ENCODE assay signal across 8 cellular contexts in the genomic region with DNA sequence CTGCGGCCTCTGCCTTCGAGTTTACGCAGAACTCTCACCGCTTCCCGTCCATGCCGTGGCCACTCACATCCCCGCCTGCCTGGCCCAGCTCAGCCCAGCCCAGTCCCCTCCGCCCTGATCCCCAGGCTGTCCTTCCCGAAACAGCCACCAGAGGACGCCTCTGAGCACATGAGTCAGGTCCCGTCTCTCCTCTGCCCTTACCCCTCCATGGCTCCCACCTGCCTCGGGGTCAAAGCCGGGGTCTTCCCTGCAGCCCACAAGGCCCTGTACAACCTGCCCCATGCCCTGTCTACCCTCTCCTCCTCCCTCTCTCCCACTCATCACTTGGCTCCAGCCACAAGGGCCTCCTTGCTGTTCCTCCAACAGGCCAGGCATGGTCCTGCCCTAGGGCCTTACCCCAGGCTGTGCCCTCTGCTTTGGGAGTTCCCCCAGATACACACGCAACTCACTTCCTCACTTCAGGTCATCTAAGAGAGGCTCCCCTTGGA. TPM values are rescaled to one million over a fixed set of nuclear protein-coding genes. Genes with fewer than 3 reads are reported as not detected.
DNase-seq lines count a peak whose midpoint lies in the region; ATAC-seq, FAIRE-seq and TF ChIP-seq lines count a peak whose summit lies in the region.

No MANE protein-coding gene starts in this region.

- TF ChIP-seq RAD21 in A549 (conservative IDR thresholded peaks at IDR 0.05 in 1 of 2, IDR thresholded peaks at IDR 0.05 in 1 of 2) (peak; percentile 27 to 48; a peak in 4 of 5 replicates), K562 (CRISPR knock-in tag; conservative IDR thresholded peaks at IDR 0.05 in 1 of 2, IDR thresholded peaks at IDR 0.05 in 1 of 2) (peak; percentile 31 to 69; a peak in 3 of 4 replicates)

- H3K9ac ChIP-seq in GM23248 (no peak overlapping the region), K562 (ENCODE audit: insufficient read depth in 1 of 2, low read depth in 2 of 2, low read length in 2 of 2) (peak overlapping the region in 1 of 2 experiments; percentile 65; a peak in 2 of 4 replicates)

- H3K79me2 ChIP-seq in GM23248 (ENCODE audit: insufficient read depth), result no peaks in the 10 kb centered on the region
- H3K79me2 ChIP-seq in K562 (ENCODE audit: control insufficient read depth, insufficient read depth, low read length), result no peaks in the 10 kb centered on the region

- no peaks in the 10 kb centered on the region for H3K9me3 ChIP-seq in A549
- H3K9me3 ChIP-seq in GM23248 (ENCODE audit: low read depth), result no peaks in the 10 kb centered on the region
- no peaks in the 10 kb centered on the region for H3K9me3 ChIP-seq in K562 (replicated peaks; ENCODE audit: control insufficient read depth, insufficient read depth, low read depth, low read length)

- no TSS peak for BruUV-seq in K562 (replicated peaks; lab: Mats Ljungman, UMichigan)

- H3K4me3 ChIP-seq in A549 (no peak overlapping the region), GM23248 (no peak overlapping the region), K562 (no peak overlapping the region)

- H3K27ac ChIP-seq in A549 (peak overlapping the region in 1 of 2 experiments; percentile 58; a peak in 2 of 6 replicates), GM23248 (no peak overlapping the region), K562 (ENCODE audit: extremely low read depth, low read depth, low read length) (no peak overlapping the region)

- H3K36me3 ChIP-seq in GM23248 (ENCODE audit: low read depth) (no peaks in the 10 kb centered on the region), K562 (ENCODE audit: control insufficient read depth, insufficient read depth, low read length) (no peaks in the 10 kb centered on the region)

- TF ChIP-seq CTCF in A549 (IDR thresholded peaks at IDR 0.05) (peak; percentile 58), K562 (IDR thresholded peaks at IDR 0.05 in 2 of 3, conservative IDR thresholded peaks at IDR 0.05 in 1 of 3; ENCODE audit: insufficient read depth in 2 of 3, low read depth in 1 of 3, low read length in 3 of 3) (peak; percentile 92 to 99 (median 92))

- H3K4me1 ChIP-seq in A549, result peaks cover 8% of the 10 kb centered on the region; the same call in 2 of the 3 replicates
- H3K4me1 ChIP-seq in GM23248 (ENCODE audit: insufficient read depth), result no peaks in the 10 kb centered on the region
- peaks cover 0 to 22% of the 10 kb centered on the region in 2 experiments; a peak in 2 of 5 replicates for H3K4me1 ChIP-seq in K562 (replicated peaks in 1 of 2; ENCODE audit: control insufficient read depth in 2 of 2, insufficient read depth in 2 of 2, low read length in 2 of 2)

- TF ChIP-seq EP300 in A549 (IDR thresholded peaks at IDR 0.05) (no peak), K562 (IDR thresholded peaks at IDR 0.05; ENCODE audit: low read length) (no peak)

- H3K4me2 ChIP-seq in A549 (no peak overlapping the region), GM23248 (ENCODE audit: unreplicated experiment) (no peak overlapping the region), K562 (ENCODE audit: insufficient read depth, low read length) (peak overlapping the region; percentile 1; the same call in 1 of the 2 replicates)

- POLR2A ChIA-PET in A549 (lab: Yijun Ruan, JAX) (interaction anchor here (0.9 kb wide), 1 partner anchor 9 kb away, joined by 4 read pairs; a partner anchor contains a TSS), K562 (lab: Yijun Ruan, JAX) (interaction anchor here (0.7 to 2.0 kb wide), 4 partner anchors 11 to 366 kb away, joined by 3 to 6 read pairs (median 4); no protein-coding TSS in a partner anchor)

- FAIRE-seq in A549 (lab: Jason Lieb, UNC) (no peak), K562 (lab: Jason Lieb, UNC) (peak; percentile 56)

- peak in 1 of 2 experiments; percentile 80 for DNase-seq in A549 (ENCODE audit: low read depth in 1 of 2, low spot score in 1 of 2)
- DNase-seq in GM23248, result peak; percentile 41
- DNase-seq in T1000 (lab: John Stamatoyannopoulos, UW), result peak; percentile 15
- peak; percentile 79 to 87 (median 86) for DNase-seq in K562 (ENCODE audit: extremely low read depth in 1 of 4, low spot score in 3 of 4)
- peak; percentile 31 for DNase-seq in kidney tubule cell (ENCODE audit: low spot score)
- DNase-seq in stimulated activated CD4-positive, alpha-beta T cell treated with anti-CD3 and anti-CD28 coated beads, TNF-alpha, amount 100 ng/mL, for 48 hours (ENCODE audit: low read depth in 3 of 3), result peak; percentile 46 to 62 (median 47)

- peaks cover 2% of the 10 kb centered on the region for H3K9me1 ChIP-seq in K562 (ENCODE audit: control insufficient read depth, insufficient read depth, low read length)

- H3F3A ChIP-seq in GM23248 (ENCODE audit: insufficient read depth), result no peaks in the 10 kb centered on the region

- H3K27me3 ChIP-seq in GM23248 (replicated peaks; ENCODE audit: insufficient read depth) (no peaks in the 10 kb centered on the region; the same call in 1 of the 2 replicates), K562 (ENCODE audit: control insufficient read depth in 2 of 2, insufficient read depth in 2 of 2, low read length in 2 of 2) (no peaks in the 10 kb centered on the region)

- no peaks in the 10 kb centered on the region for H3K9me2 ChIP-seq in GM23248 (ENCODE audit: insufficient read depth)

- CTCF ChIA-PET in A549 (lab: Yijun Ruan, JAX), result interaction anchor here (0.7 to 11.8 kb wide), 20 partner anchors 9 to 92 kb away, joined by 3 to 118 read pairs (median 6); a partner anchor contains a TSS
- CTCF ChIA-PET in K562 (lab: Yijun Ruan, JAX; ENCODE audit: low intra/inter-chr PET ratio), result no interaction called here

- H2AFZ ChIP-seq in GM23248 (no peak overlapping the region), K562 (ENCODE audit: low read depth, low read length) (peak overlapping the region; percentile 25; the same call in 1 of the 2 replicates)

- no peak for TF ChIP-seq POLR2A in A549 (IDR thresholded peaks at IDR 0.05; ENCODE audit: low read length)
- TF ChIP-seq POLR2A in K562 (conservative IDR thresholded peaks at IDR 0.05), result no peak

- peak; percentile 85 to 91 for ATAC-seq in A549
- ATAC-seq in K562, result peak; percentile 95
- ATAC-seq in GM19467 (IDR thresholded peaks at IDR 0.05; ENCODE audit: unreplicated experiment), result no peak
- ATAC-seq in GM18867 (IDR thresholded peaks at IDR 0.05; ENCODE audit: unreplicated experiment), result no peak

- intact Hi-C loops in K562 (cut with micrococcal nuclease), result no loop called here

- in situ Hi-C loops in GM23248 (cut with MboI), result no loop called here
- in situ Hi-C loops in K562 (cut with MboI), result no loop called here

- WGBS in A549 (ENCODE audit: missing lambda C conversion rate), result 39% methylated on average over 6 of the region's 14 CpGs
- 46 to 48% methylated on average over 9 to 14 of the region's 14 CpGs for WGBS in GM23248 (ENCODE audit: low coverage in 1 of 2, low lambda C conversion rate in 2 of 2, missing lambda C conversion rate in 2 of 2), 2 experiments
- WGBS in K562 (ENCODE audit: insufficient coverage, low coverage, missing lambda C conversion rate), result 7% methylated on average over 14 of the region's 14 CpGs

- H4K20me1 ChIP-seq in GM23248 (ENCODE audit: insufficient read depth) (no peaks in the 10 kb centered on the region), K562 (replicated peaks; ENCODE audit: control insufficient read depth, insufficient read depth, low read length) (no peaks in the 10 kb centered on the region; the same call in 1 of the 2 replicates)

RNA-seq across cellular contexts. Expression of a gene that starts 8.1 kb away (rescaled TPM):
- 5.4 and 5.7 TPM in 2 replicates for polyA plus RNA-seq in A549 (2011; rRNA removed)
- 8.7 and 11.2 TPM in 2 replicates for polyA plus RNA-seq in A549 (2012; cell fraction: cytosol; rRNA removed)
- 10.1 and 12.4 TPM in 2 replicates for polyA plus RNA-seq in A549 (2012; cell fraction: nucleus; rRNA removed)
- polyA plus RNA-seq in A549 (2017; fragmentation: RNase III; extraction: RNeasy Plus Mini Kit Qiagen cat#74134 plus additional on column Dnase treatment), result 8.0 to 9.0 TPM (median 9.0 TPM) in 3 replicates
- 16.0 and 17.2 TPM in 2 replicates for polyA minus RNA-seq in A549 (2011; rRNA and poly(A)+ RNA removed)
- not detected in 2 replicates for total RNA-seq in GM23248 (2014; rRNA removed; shearing (Covaris generic))
- polyA plus RNA-seq in GM23248 (2016; fragmentation: Nextera tagmentation; extraction: Ambion mirVana), result 0.19 TPM in 1 of 2 replicates, not detected in the other
- total RNA-seq in K562 (2011; cell fraction: chromatin; rRNA removed; ENCODE audit: low replicate concordance), result 3.4 and 12.9 TPM in 2 replicates
- total RNA-seq in K562 (2011; cell fraction: nucleolus; rRNA removed), result 12.9 and 13.2 TPM in 2 replicates
- 9.3 and 10.5 TPM in 2 replicates for total RNA-seq in K562 (2011; cell fraction: nucleoplasm; rRNA removed)
- total RNA-seq in K562 (2014; rRNA removed), result 2.5 and 2.7 TPM in 2 replicates
- total RNA-seq in K562 (2014; rRNA removed; fragmentation: Illumina TruSeq; extraction: Trizol), result 0.57 and 0.65 TPM in 2 replicates
- 0.83 and 1.1 TPM in 2 replicates for total RNA-seq in K562 (2015; rRNA removed; fragmentation: Illumina TruSeq; extraction: Trizol)
- total RNA-seq in K562 (2021), result 3.7 and 4.6 TPM in 2 replicates
- polyA plus RNA-seq in K562 (2011; rRNA removed), result 2.6 and 4.9 TPM in 2 replicates
- 6.8 and 8.8 TPM in 2 replicates for polyA plus RNA-seq in K562 (2011; cell fraction: cytosol; rRNA removed)
- 7.2 and 8.1 TPM in 2 replicates for polyA plus RNA-seq in K562 (2011; cell fraction: nucleus; rRNA removed)
- 1.3 and 1.6 TPM in 2 replicates for polyA plus RNA-seq in K562 (2012)
- 1.4 and 2.7 TPM in 2 replicates for polyA plus RNA-seq in K562 (2014; fragmentation: Illumina TruSeq; extraction: Trizol)
- not detected for polyA plus RNA-seq in K562 (2014; fragmentation: Nextera tagmentation; extraction: Ambion mirVana)
- polyA plus RNA-seq in K562 (2014; rRNA removed), result 1.7 and 3.8 TPM in 2 replicates
- 5.1 and 7.6 TPM in 2 replicates for polyA minus RNA-seq in K562 (2011; rRNA and poly(A)+ RNA removed)
- 9.4 and 13.2 TPM in 2 replicates for polyA minus RNA-seq in K562 (2011; cell fraction: cytosol; rRNA and poly(A)+ RNA removed)
- polyA minus RNA-seq in K562 (2011; cell fraction: nucleus; rRNA and poly(A)+ RNA removed), result 4.4 and 7.0 TPM in 2 replicates

RNA-seq across cellular contexts. Expression of a gene that starts 27.8 kb away (rescaled TPM):
- 0.18 and 0.21 TPM in 2 replicates for polyA plus RNA-seq in A549 (2011; rRNA removed)
- 0.03 and 0.05 TPM in 2 replicates for polyA plus RNA-seq in A549 (2012; cell fraction: cytosol; rRNA removed)
- 0.05 and 0.09 TPM in 2 replicates for polyA plus RNA-seq in A549 (2012; cell fraction: nucleus; rRNA removed)
- polyA plus RNA-seq in A549 (2017; fragmentation: RNase III; extraction: RNeasy Plus Mini Kit Qiagen cat#74134 plus additional on column Dnase treatment), result 0.03 to 0.04 TPM in 2 of 3 replicates, not detected in the other
- polyA minus RNA-seq in A549 (2011; rRNA and poly(A)+ RNA removed), result 0.08 and 0.19 TPM in 2 replicates
- not detected in 2 replicates for total RNA-seq in GM23248 (2014; rRNA removed; shearing (Covaris generic))
- polyA plus RNA-seq in GM23248 (2016; fragmentation: Nextera tagmentation; extraction: Ambion mirVana), result not detected in 2 replicates
- 5.0 and 14.6 TPM in 2 replicates for total RNA-seq in K562 (2011; cell fraction: chromatin; rRNA removed; ENCODE audit: low replicate concordance)
- total RNA-seq in K562 (2011; cell fraction: nucleolus; rRNA removed), result 18.2 and 23.3 TPM in 2 replicates
- 12.4 and 14.4 TPM in 2 replicates for total RNA-seq in K562 (2011; cell fraction: nucleoplasm; rRNA removed)
- 8.4 and 10.6 TPM in 2 replicates for total RNA-seq in K562 (2014; rRNA removed)
- total RNA-seq in K562 (2014; rRNA removed; fragmentation: Illumina TruSeq; extraction: Trizol), result 3.8 and 4.6 TPM in 2 replicates
- total RNA-seq in K562 (2015; rRNA removed; fragmentation: Illumina TruSeq; extraction: Trizol), result 9.4 and 9.5 TPM in 2 replicates
- 11.5 and 11.7 TPM in 2 replicates for total RNA-seq in K562 (2021)
- 10.9 and 11.9 TPM in 2 replicates for polyA plus RNA-seq in K562 (2011; rRNA removed)
- polyA plus RNA-seq in K562 (2011; cell fraction: cytosol; rRNA removed), result 15.4 and 23.9 TPM in 2 replicates
- 2.7 and 3.4 TPM in 2 replicates for polyA plus RNA-seq in K562 (2011; cell fraction: nucleus; rRNA removed)
- polyA plus RNA-seq in K562 (2012), result 9.0 and 20.7 TPM in 2 replicates
- 8.7 and 12.6 TPM in 2 replicates for polyA plus RNA-seq in K562 (2014; fragmentation: Illumina TruSeq; extraction: Trizol)
- polyA plus RNA-seq in K562 (2014; fragmentation: Nextera tagmentation; extraction: Ambion mirVana), result 1 to 10 TPM; 1.5 to 5.1 TPM
- polyA plus RNA-seq in K562 (2014; rRNA removed), result 11.9 and 12.3 TPM in 2 replicates
- polyA minus RNA-seq in K562 (2011; rRNA and poly(A)+ RNA removed), result 3.2 and 3.6 TPM in 2 replicates
- 6.2 and 7.6 TPM in 2 replicates for polyA minus RNA-seq in K562 (2011; cell fraction: cytosol; rRNA and poly(A)+ RNA removed)
- 1.2 and 2.6 TPM in 2 replicates for polyA minus RNA-seq in K562 (2011; cell fraction: nucleus; rRNA and poly(A)+ RNA removed)

RNA-seq across cellular contexts. Expression of a gene that starts 32.6 kb away (rescaled TPM):
- 0.04 and 0.25 TPM in 2 replicates for polyA plus RNA-seq in A549 (2011; rRNA removed)
- 0.04 and 0.05 TPM in 2 replicates for polyA plus RNA-seq in A549 (2012; cell fraction: cytosol; rRNA removed)
- polyA plus RNA-seq in A549 (2012; cell fraction: nucleus; rRNA removed), result 0.31 and 0.49 TPM in 2 replicates
- polyA plus RNA-seq in A549 (2017; fragmentation: RNase III; extraction: RNeasy Plus Mini Kit Qiagen cat#74134 plus additional on column Dnase treatment), result 0.08 to 0.11 TPM in 2 of 3 replicates, not detected in the other
- polyA minus RNA-seq in A549 (2011; rRNA and poly(A)+ RNA removed), result not detected in 2 replicates
- not detected in 2 replicates for total RNA-seq in GM23248 (2014; rRNA removed; shearing (Covaris generic))
- not detected in 2 replicates for polyA plus RNA-seq in GM23248 (2016; fragmentation: Nextera tagmentation; extraction: Ambion mirVana)
- total RNA-seq in K562 (2011; cell fraction: chromatin; rRNA removed; ENCODE audit: low replicate concordance), result 8.0 and 24.6 TPM in 2 replicates
- total RNA-seq in K562 (2011; cell fraction: nucleolus; rRNA removed), result 11.3 and 12.8 TPM in 2 replicates
- 10.8 and 12.9 TPM in 2 replicates for total RNA-seq in K562 (2011; cell fraction: nucleoplasm; rRNA removed)
- 0.50 and 0.86 TPM in 2 replicates for total RNA-seq in K562 (2014; rRNA removed)
- 0.15 and 0.26 TPM in 2 replicates for total RNA-seq in K562 (2014; rRNA removed; fragmentation: Illumina TruSeq; extraction: Trizol)
- total RNA-seq in K562 (2015; rRNA removed; fragmentation: Illumina TruSeq; extraction: Trizol), result 0.07 TPM in 1 of 2 replicates, not detected in the other
- total RNA-seq in K562 (2021), result 1.3 TPM in 2 replicates
- polyA plus RNA-seq in K562 (2011; rRNA removed), result 1.3 and 1.6 TPM in 2 replicates
- 1.0 and 1.3 TPM in 2 replicates for polyA plus RNA-seq in K562 (2011; cell fraction: cytosol; rRNA removed)
- 3.6 and 9.2 TPM in 2 replicates for polyA plus RNA-seq in K562 (2011; cell fraction: nucleus; rRNA removed)
- polyA plus RNA-seq in K562 (2012), result 0.50 and 0.51 TPM in 2 replicates
- polyA plus RNA-seq in K562 (2014; fragmentation: Illumina TruSeq; extraction: Trizol), result 0.54 and 0.62 TPM in 2 replicates
- polyA plus RNA-seq in K562 (2014; fragmentation: Nextera tagmentation; extraction: Ambion mirVana), result under 1 TPM; 0.04 TPM
- polyA plus RNA-seq in K562 (2014; rRNA removed), result 0.85 and 0.94 TPM in 2 replicates
- polyA minus RNA-seq in K562 (2011; rRNA and poly(A)+ RNA removed), result 0.81 and 1.5 TPM in 2 replicates
- 0.95 TPM in 1 of 2 replicates, not detected in the other for polyA minus RNA-seq in K562 (2011; cell fraction: cytosol; rRNA and poly(A)+ RNA removed)
- polyA minus RNA-seq in K562 (2011; cell fraction: nucleus; rRNA and poly(A)+ RNA removed), result 2.0 and 2.8 TPM in 2 replicates

RNA-seq across cellular contexts. Expression of a gene that starts 49.3 kb away (rescaled TPM):
- 0.04 and 0.07 TPM in 2 replicates for polyA plus RNA-seq in A549 (2011; rRNA removed)
- polyA plus RNA-seq in A549 (2012; cell fraction: cytosol; rRNA removed), result 0.07 and 0.10 TPM in 2 replicates
- polyA plus RNA-seq in A549 (2012; cell fraction: nucleus; rRNA removed), result 0.53 and 0.65 TPM in 2 replicates
- 0.20 to 0.24 TPM (median 0.23 TPM) in 3 replicates for polyA plus RNA-seq in A549 (2017; fragmentation: RNase III; extraction: RNeasy Plus Mini Kit Qiagen cat#74134 plus additional on column Dnase treatment)
- 0.05 TPM in 1 of 2 replicates, not detected in the other for polyA minus RNA-seq in A549 (2011; rRNA and poly(A)+ RNA removed)
- not detected in 2 replicates for total RNA-seq in GM23248 (2014; rRNA removed; shearing (Covaris generic))
- 0.08 TPM in 1 of 2 replicates, not detected in the other for polyA plus RNA-seq in GM23248 (2016; fragmentation: Nextera tagmentation; extraction: Ambion mirVana)
- 1.0 and 3.0 TPM in 2 replicates for total RNA-seq in K562 (2011; cell fraction: chromatin; rRNA removed; ENCODE audit: low replicate concordance)
- total RNA-seq in K562 (2011; cell fraction: nucleolus; rRNA removed), result 0.92 and 1.2 TPM in 2 replicates
- 0.53 and 0.81 TPM in 2 replicates for total RNA-seq in K562 (2011; cell fraction: nucleoplasm; rRNA removed)
- total RNA-seq in K562 (2014; rRNA removed), result 0.08 and 0.14 TPM in 2 replicates
- 0.04 TPM in 1 of 2 replicates, not detected in the other for total RNA-seq in K562 (2014; rRNA removed; fragmentation: Illumina TruSeq; extraction: Trizol)
- 0.04 TPM in 1 of 2 replicates, not detected in the other for total RNA-seq in K562 (2015; rRNA removed; fragmentation: Illumina TruSeq; extraction: Trizol)
- 0.09 TPM in 2 replicates for total RNA-seq in K562 (2021)
- polyA plus RNA-seq in K562 (2011; rRNA removed), result 0.06 and 0.12 TPM in 2 replicates
- polyA plus RNA-seq in K562 (2011; cell fraction: cytosol; rRNA removed), result 0.06 and 0.15 TPM in 2 replicates
- polyA plus RNA-seq in K562 (2011; cell fraction: nucleus; rRNA removed), result 0.41 and 0.92 TPM in 2 replicates
- polyA plus RNA-seq in K562 (2012), result 0.10 and 0.17 TPM in 2 replicates
- 0.04 and 0.08 TPM in 2 replicates for polyA plus RNA-seq in K562 (2014; fragmentation: Illumina TruSeq; extraction: Trizol)
- polyA plus RNA-seq in K562 (2014; fragmentation: Nextera tagmentation; extraction: Ambion mirVana), result not detected
- 0.07 and 0.16 TPM in 2 replicates for polyA plus RNA-seq in K562 (2014; rRNA removed)
- polyA minus RNA-seq in K562 (2011; rRNA and poly(A)+ RNA removed), result 0.07 TPM in 1 of 2 replicates, not detected in the other
- not detected in 2 replicates for polyA minus RNA-seq in K562 (2011; cell fraction: cytosol; rRNA and poly(A)+ RNA removed)
- polyA minus RNA-seq in K562 (2011; cell fraction: nucleus; rRNA and poly(A)+ RNA removed), result 0.11 and 0.13 TPM in 2 replicates

Comparison
In these comparisons a context has a peak if more than half of its experiments do, and no peak if none do; other contexts are left out.
1. ATAC-seq: peak in A549 (2 of 2) and K562 (single experiment); none in GM19467 (single experiment) and GM18867 (single experiment).